8 cellular contexts compared by ENCODE assay signal in genomic region chr15:99305761-99306505, GRCh38. TPM values are rescaled to one million over a fixed set of nuclear protein-coding genes. Genes with fewer than 3 reads are reported as not detected.
DNase-seq lines count a peak whose midpoint lies in the region; TF ChIP-seq lines count a peak whose summit lies in the region.

No MANE protein-coding gene starts in this region.

- H3K9ac ChIP-seq in mesendoderm (ENCODE audit: low read length), result no peak overlapping the region

- H3K4me3 Mint-ChIP-seq in type B pancreatic cell, result no peak overlapping the region

- H3K27ac ChIP-seq in mesendoderm (ENCODE audit: low read depth, low read length), result no peak overlapping the region

- H2BK120ac ChIP-seq in mesendoderm (ENCODE audit: low read depth, low read length), result no peak overlapping the region

- H3K4ac ChIP-seq in mesendoderm (ENCODE audit: low read depth, low read length), result no peak overlapping the region

- H3K4me1 ChIP-seq in mesendoderm (ENCODE audit: control insufficient read depth, low read depth, low read length), result peaks cover 2% of the 10 kb centered on the region

- H3K9me3 Mint-ChIP-seq in type B pancreatic cell, result no peaks in the 10 kb centered on the region

- no peak overlapping the region for H3K56ac ChIP-seq in mesendoderm (ENCODE audit: low read length)

- no peak overlapping the region for H3K27ac Mint-ChIP-seq in type B pancreatic cell

- H4K5ac ChIP-seq in mesendoderm (ENCODE audit: low read length), result no peak overlapping the region

- no peaks in the 10 kb centered on the region for H3K79me1 ChIP-seq in mesendoderm (ENCODE audit: low read length)

- no peak overlapping the region for H4K8ac ChIP-seq in mesendoderm (ENCODE audit: low read depth, low read length)

- H3K4me3 ChIP-seq in cardiac fibroblast (replicated peaks in 1 of 2; ENCODE audit: low read depth in 2 of 2, low read length in 2 of 2) (no peak overlapping the region), mesendoderm (ENCODE audit: low read length) (no peak overlapping the region)

- no peaks in the 10 kb centered on the region for H3K79me2 ChIP-seq in mesendoderm (ENCODE audit: control insufficient read depth, insufficient read depth, low read length)

- no peak for TF ChIP-seq CTCF in cardiac fibroblast (IDR thresholded peaks at IDR 0.05; ENCODE audit: low read depth, low read length)
- TF ChIP-seq CTCF in type B pancreatic cell (conservative IDR thresholded peaks at IDR 0.05), result no peak

- H3K36me3 ChIP-seq in mesendoderm (ENCODE audit: control insufficient read depth, insufficient read depth, low read length), result no peaks in the 10 kb centered on the region

- H2AK5ac ChIP-seq in mesendoderm (ENCODE audit: low read length), result no peak overlapping the region

- no peak overlapping the region for H2BK15ac ChIP-seq in mesendoderm (replicated peaks; ENCODE audit: low read depth)

- no peak overlapping the region for H3K4me2 ChIP-seq in mesendoderm (ENCODE audit: low read length)

- no peaks in the 10 kb centered on the region for H3K27me3 ChIP-seq in mesendoderm (ENCODE audit: insufficient read depth, low read length, poor library complexity)

- peaks cover 12% of the 10 kb centered on the region for H3K4me1 Mint-ChIP-seq in type B pancreatic cell (ENCODE audit: unreplicated experiment)

- H3K18ac ChIP-seq in mesendoderm (ENCODE audit: low read length), result no peak overlapping the region

- H3K27me3 Mint-ChIP-seq in type B pancreatic cell, result no peaks in the 10 kb centered on the region

- H3K36me3 Mint-ChIP-seq in type B pancreatic cell, result no peaks in the 10 kb centered on the region

- DNase-seq in COLO668 (lab: John Stamatoyannopoulos, UW; ENCODE audit: unreplicated experiment) (peak; percentile 41), NCI-H2029 (lab: John Stamatoyannopoulos, UW) (peak; percentile 32), cardiac fibroblast (ENCODE audit: low read depth in 2 of 2) (peak; percentile 78 to 87), mesendoderm (peak; percentile 24), LoVo (ENCODE audit: low spot score) (no peak), type B pancreatic cell (ENCODE audit: extremely low spot score, unreplicated experiment) (no peak), SK-N-DZ (ENCODE audit: low spot score) (no peak)
- no peak for DNase-seq in effector CD4-positive, alpha-beta T cell

- WGBS in mesendoderm (ENCODE audit: extremely low coverage, insufficient coverage, low lambda C conversion rate), result no CpG with 5 or more reads among the region's 8 CpGs

- H2BK5ac ChIP-seq in mesendoderm (ENCODE audit: low read length), result no peak overlapping the region

- no peak overlapping the region for H3K23ac ChIP-seq in mesendoderm (ENCODE audit: low read length)

RNA-seq across cellular contexts. Expression of gene LRRC28, which starts 54.7 kb away (rescaled TPM):
- 9.8 TPM for polyA plus RNA-seq in mesendoderm (2013, experiment 1 of 2)
- polyA plus RNA-seq in mesendoderm (2013, experiment 2 of 2), result 11.6 TPM
- 26.9 and 27.0 TPM in 2 replicates for total RNA-seq in type B pancreatic cell (ENCODE audit: low replicate concordance)
- 20.0 and 23.0 TPM in 2 replicates for polyA plus RNA-seq in SK-N-DZ (2014; cell fraction: cytosol; rRNA removed)
- 12.7 and 17.3 TPM in 2 replicates for polyA plus RNA-seq in SK-N-DZ (2014; cell fraction: nucleus; rRNA removed)

RNA-seq across cellular contexts. Expression of gene TTC23, which starts 56.6 kb away (rescaled TPM):
- polyA plus RNA-seq in mesendoderm (2013, experiment 1 of 2), result 12.7 TPM
- polyA plus RNA-seq in mesendoderm (2013, experiment 2 of 2), result 12.5 TPM
- 18.8 and 26.4 TPM in 2 replicates for total RNA-seq in type B pancreatic cell (ENCODE audit: low replicate concordance)
- polyA plus RNA-seq in SK-N-DZ (2014; cell fraction: cytosol; rRNA removed), result 3.9 and 5.0 TPM in 2 replicates
- polyA plus RNA-seq in SK-N-DZ (2014; cell fraction: nucleus; rRNA removed), result 4.7 and 5.9 TPM in 2 replicates

Comparison
In these comparisons a context has a peak if more than half of its experiments do, and no peak if none do; other contexts are left out.
1. DNase-seq: peak in COLO668 (single experiment), NCI-H2029 (single experiment), cardiac fibroblast (2 of 2) and mesendoderm (single experiment); none in LoVo (single experiment), effector CD4-positive, alpha-beta T cell (single experiment), type B pancreatic cell (single experiment) and SK-N-DZ (single experiment).